1 cellular context compared by ENCODE assay signal in genomic region chr19:11580665-11581418, GRCh38.
TF ChIP-seq lines count a peak whose summit lies in the region.

No MANE protein-coding gene starts in this region.

TF ChIP-seq in GM12878, 131 proteins besides CTCF, POLR2A, EP300 and RAD21:
- TF ChIP-seq IKZF2 (IDR thresholded peaks at IDR 0.05) (peak; percentile 14 to 25; a peak in 2 of 4 replicates), YY1 (IDR thresholded peaks at IDR 0.05; ENCODE audit: low read depth, low read length) (no peak), RB1 (IDR thresholded peaks at IDR 0.05; ENCODE audit: borderline replicate concordance) (0 out of 2 replicates have a peak, but pooled peaks have one; percentile 32), HDGF (IDR thresholded peaks at IDR 0.05) (peak; percentile 85), CEBPB (IDR thresholded peaks at IDR 0.05; ENCODE audit: borderline replicate concordance in 1 of 2, low read depth in 2 of 2, low read length in 2 of 2) (no peak), RUNX3 (IDR thresholded peaks at IDR 0.05; ENCODE audit: low read length) (peak; percentile 33; the same call in 1 of the 2 replicates), STAT1 (conservative IDR thresholded peaks at IDR 0.05) (no peak)
- TF ChIP-seq, protein P1, sequence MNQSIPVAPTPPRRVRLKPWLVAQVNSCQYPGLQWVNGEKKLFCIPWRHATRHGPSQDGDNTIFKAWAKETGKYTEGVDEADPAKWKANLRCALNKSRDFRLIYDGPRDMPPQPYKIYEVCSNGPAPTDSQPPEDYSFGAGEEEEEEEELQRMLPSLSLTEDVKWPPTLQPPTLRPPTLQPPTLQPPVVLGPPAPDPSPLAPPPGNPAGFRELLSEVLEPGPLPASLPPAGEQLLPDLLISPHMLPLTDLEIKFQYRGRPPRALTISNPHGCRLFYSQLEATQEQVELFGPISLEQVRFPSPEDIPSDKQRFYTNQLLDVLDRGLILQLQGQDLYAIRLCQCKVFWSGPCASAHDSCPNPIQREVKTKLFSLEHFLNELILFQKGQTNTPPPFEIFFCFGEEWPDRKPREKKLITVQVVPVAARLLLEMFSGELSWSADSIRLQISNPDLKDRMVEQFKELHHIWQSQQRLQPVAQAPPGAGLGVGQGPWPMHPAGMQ (IDR thresholded peaks at IDR 0.05; ENCODE audit: borderline replicate concordance), result peak; percentile 13; the same call in 1 of the 2 replicates
- TF ChIP-seq, protein P2, sequence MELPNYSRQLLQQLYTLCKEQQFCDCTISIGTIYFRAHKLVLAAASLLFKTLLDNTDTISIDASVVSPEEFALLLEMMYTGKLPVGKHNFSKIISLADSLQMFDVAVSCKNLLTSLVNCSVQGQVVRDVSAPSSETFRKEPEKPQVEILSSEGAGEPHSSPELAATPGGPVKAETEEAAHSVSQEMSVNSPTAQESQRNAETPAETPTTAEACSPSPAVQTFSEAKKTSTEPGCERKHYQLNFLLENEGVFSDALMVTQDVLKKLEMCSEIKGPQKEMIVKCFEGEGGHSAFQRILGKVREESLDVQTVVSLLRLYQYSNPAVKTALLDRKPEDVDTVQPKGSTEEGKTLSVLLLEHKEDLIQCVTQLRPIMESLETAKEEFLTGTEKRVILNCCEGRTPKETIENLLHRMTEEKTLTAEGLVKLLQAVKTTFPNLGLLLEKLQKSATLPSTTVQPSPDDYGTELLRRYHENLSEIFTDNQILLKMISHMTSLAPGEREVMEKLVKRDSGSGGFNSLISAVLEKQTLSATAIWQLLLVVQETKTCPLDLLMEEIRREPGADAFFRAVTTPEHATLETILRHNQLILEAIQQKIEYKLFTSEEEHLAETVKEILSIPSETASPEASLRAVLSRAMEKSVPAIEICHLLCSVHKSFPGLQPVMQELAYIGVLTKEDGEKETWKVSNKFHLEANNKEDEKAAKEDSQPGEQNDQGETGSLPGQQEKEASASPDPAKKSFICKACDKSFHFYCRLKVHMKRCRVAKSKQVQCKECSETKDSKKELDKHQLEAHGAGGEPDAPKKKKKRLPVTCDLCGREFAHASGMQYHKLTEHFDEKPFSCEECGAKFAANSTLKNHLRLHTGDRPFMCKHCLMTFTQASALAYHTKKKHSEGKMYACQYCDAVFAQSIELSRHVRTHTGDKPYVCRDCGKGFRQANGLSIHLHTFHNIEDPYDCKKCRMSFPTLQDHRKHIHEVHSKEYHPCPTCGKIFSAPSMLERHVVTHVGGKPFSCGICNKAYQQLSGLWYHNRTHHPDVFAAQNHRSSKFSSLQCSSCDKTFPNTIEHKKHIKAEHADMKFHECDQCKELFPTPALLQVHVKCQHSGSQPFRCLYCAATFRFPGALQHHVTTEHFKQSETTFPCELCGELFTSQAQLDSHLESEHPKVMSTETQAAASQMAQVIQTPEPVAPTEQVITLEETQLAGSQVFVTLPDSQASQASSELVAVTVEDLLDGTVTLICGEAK (IDR thresholded peaks at IDR 0.05; ENCODE audit: borderline replicate concordance), result 0 out of 2 replicates have a peak, but pooled peaks have one; percentile 44
